Comparison of ENCODE assay signal across 8 cellular contexts in the genomic region with DNA sequence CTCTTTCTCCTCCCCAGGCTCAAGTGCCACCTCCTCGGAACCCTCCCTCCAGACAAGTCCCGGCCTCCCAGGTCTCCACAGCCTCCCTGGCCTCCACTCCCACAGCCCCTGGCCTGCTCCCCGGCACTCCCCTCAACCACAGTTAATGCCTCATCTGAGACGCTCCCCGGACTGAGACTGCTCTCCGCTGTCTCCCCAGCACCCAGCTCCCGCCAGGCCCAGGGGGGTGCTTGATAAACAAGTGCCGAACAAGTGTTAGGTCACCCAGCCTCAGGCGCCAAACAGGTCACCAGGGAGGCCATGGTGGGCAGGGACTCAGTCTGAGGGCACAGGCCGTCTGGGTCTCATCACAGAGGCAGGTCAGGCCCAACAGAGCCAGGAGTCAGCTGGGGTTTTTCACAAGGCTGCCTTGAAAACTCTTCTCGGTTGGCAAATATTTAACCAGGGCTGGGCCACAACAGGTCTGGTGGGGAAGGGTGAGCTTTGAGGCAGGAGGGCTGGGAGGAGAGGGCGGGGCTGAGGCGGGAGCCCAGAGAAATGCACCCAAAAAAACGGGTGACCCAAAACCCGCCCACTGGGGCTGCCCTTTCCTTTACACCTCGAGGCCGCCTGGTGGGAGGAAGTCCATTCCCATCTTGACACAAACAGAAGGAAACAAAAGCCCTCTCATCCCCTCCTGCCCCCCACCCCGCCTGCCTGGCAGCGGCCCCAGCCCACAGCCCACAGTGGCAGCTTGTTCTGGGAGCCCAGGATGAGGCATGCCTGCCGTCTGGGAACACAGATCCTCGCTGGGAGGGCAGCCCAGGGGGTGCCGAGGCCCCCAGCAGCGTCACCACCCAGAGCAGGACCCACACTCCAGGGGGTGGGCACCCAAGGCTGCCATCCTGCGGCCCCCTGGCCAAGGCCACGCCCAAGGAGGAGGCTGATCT.
A peak's percentile ranks its signal among the peaks of the same experiment; 100 is the strongest.
DNase-seq lines count a peak whose midpoint lies in the region; ATAC-seq, FAIRE-seq and TF ChIP-seq lines count a peak whose summit lies in the region.

No MANE protein-coding gene starts in this region.

- ATAC-seq in HG03108 (IDR thresholded peaks at IDR 0.05; ENCODE audit: unreplicated experiment) (peak; percentile 46), thoracic aorta (ENCODE audit: insufficient number of reproducible peaks, low FRiP score, low read depth) (no peak), GM21360 (IDR thresholded peaks at IDR 0.05; ENCODE audit: unreplicated experiment) (no peak)
- no peak for ATAC-seq in activated T-cell treated with anti-CD3 and anti-CD28 coated beads, Interleukin-2, amount 50 U/mL, for 4 hours

- no peak overlapping the region for H3K4me3 Mint-ChIP-seq in activated T-cell treated with anti-CD3 and anti-CD28 coated beads, Interleukin-2, amount 50 U/mL, for 4 hours

- H3K4me3 ChIP-seq in ascending aorta = no peak overlapping the region
- H3K4me3 ChIP-seq in kidney (ENCODE audit: low read length in 2 of 2) = peak overlapping the region in 1 of 2 donors; percentile 16
- H3K4me3 ChIP-seq in thoracic aorta = peak overlapping the region; percentile 16

- peak; percentile 54 for DNase-seq in CD1c-positive myeloid dendritic cell (ENCODE audit: extremely low spot score)
- DNase-seq in ascending aorta (ENCODE audit: low spot score in 2 of 2) = no peak
- DNase-seq in kidney = peak; percentile 93
- no peak for DNase-seq in thoracic aorta (ENCODE audit: low spot score)
- DNase-seq in activated T-cell treated with anti-CD3 and anti-CD28 coated beads, Interleukin-2, amount 50 U/mL, for 4 hours = no peak
- no peak for DNase-seq in activated CD4-positive, CD25-positive, alpha-beta regulatory T cell (lab: John Stamatoyannopoulos, UW)

- no peaks in the 10 kb centered on the region for H3K9me3 Mint-ChIP-seq in activated T-cell treated with anti-CD3 and anti-CD28 coated beads, Interleukin-2, amount 50 U/mL, for 4 hours

- intact Hi-C loops in ascending aorta (cut with DNase I) (no loop called here), kidney (cut with DNase I) (no loop called here)

- no peaks in the 10 kb centered on the region for H3K27me3 Mint-ChIP-seq in activated T-cell treated with anti-CD3 and anti-CD28 coated beads, Interleukin-2, amount 50 U/mL, for 4 hours (ENCODE audit: low read depth)

- H3K27me3 ChIP-seq in ascending aorta (no peaks in the 10 kb centered on the region), thoracic aorta (replicated peaks; ENCODE audit: insufficient read depth) (no peaks in the 10 kb centered on the region)

- peak overlapping the region; percentile 81 to 82 for H3K27ac ChIP-seq in ascending aorta
- peak overlapping the region; percentile 86 to 92 for H3K27ac ChIP-seq in kidney (ENCODE audit: low read depth in 2 of 2, low read length in 2 of 2)
- peak overlapping the region; percentile 66 to 81 for H3K27ac ChIP-seq in thoracic aorta

- peak; percentile 19 for FAIRE-seq in kidney (lab: Jason Lieb, UNC)

- TF ChIP-seq CTCF in ascending aorta (IDR thresholded peaks at IDR 0.05) (no peak), kidney (IDR thresholded peaks at IDR 0.05; ENCODE audit: borderline replicate concordance, extremely low read depth, insufficient read depth) (no peak), thoracic aorta (IDR thresholded peaks at IDR 0.05) (no peak)

- H3K36me3 Mint-ChIP-seq in activated T-cell treated with anti-CD3 and anti-CD28 coated beads, Interleukin-2, amount 50 U/mL, for 4 hours (ENCODE audit: insufficient read depth) = peaks cover 4% of the 10 kb centered on the region

- peaks cover 7% of the 10 kb centered on the region for H3K4me1 Mint-ChIP-seq in activated T-cell treated with anti-CD3 and anti-CD28 coated beads, Interleukin-2, amount 50 U/mL, for 4 hours (ENCODE audit: low read depth)

- H3K4me1 ChIP-seq in ascending aorta = peaks cover 24 to 33% of the 10 kb centered on the region in 2 donors
- peaks cover 28 to 55% of the 10 kb centered on the region in 2 donors for H3K4me1 ChIP-seq in kidney (ENCODE audit: control insufficient read depth in 1 of 2, insufficient read depth in 1 of 2, low read depth in 1 of 2, low read length in 2 of 2)
- H3K4me1 ChIP-seq in thoracic aorta (ENCODE audit: control insufficient read depth in 1 of 2, low read depth in 2 of 2) = peaks cover 43 to 67% of the 10 kb centered on the region in 2 donors

- H3K9ac ChIP-seq in kidney (ENCODE audit: low read length in 2 of 2) = peak overlapping the region; percentile 52 to 56

- H3K9me3 ChIP-seq in ascending aorta (no peaks in the 10 kb centered on the region), kidney (ENCODE audit: control insufficient read depth in 1 of 2, low read length in 2 of 2) (no peaks in the 10 kb centered on the region), thoracic aorta (no peaks in the 10 kb centered on the region)

- H3K36me3 ChIP-seq in ascending aorta (peaks cover 0 to 3% of the 10 kb centered on the region in 2 donors), kidney (ENCODE audit: control insufficient read depth in 1 of 2, insufficient read depth in 2 of 2, low read length in 2 of 2) (no peaks in the 10 kb centered on the region), thoracic aorta (no peaks in the 10 kb centered on the region)

Comparison
In these comparisons a context has a peak if more than half of its experiments do, and no peak if none do; other contexts are left out.
1. DNase-seq: peak in CD1c-positive myeloid dendritic cell (single experiment) and kidney (single experiment); none in ascending aorta (0 of 2), thoracic aorta (single experiment), activated T-cell treated with anti-CD3 and anti-CD28 coated beads, Interleukin-2, amount 50 U/mL, for 4 hours (single experiment) and activated CD4-positive, CD25-positive, alpha-beta regulatory T cell (0 of 4).
2. Peak in every context shown above with its lines, with median percentiles within 50 percentile points of each other: H3K27ac ChIP-seq.